In the genomic region with DNA sequence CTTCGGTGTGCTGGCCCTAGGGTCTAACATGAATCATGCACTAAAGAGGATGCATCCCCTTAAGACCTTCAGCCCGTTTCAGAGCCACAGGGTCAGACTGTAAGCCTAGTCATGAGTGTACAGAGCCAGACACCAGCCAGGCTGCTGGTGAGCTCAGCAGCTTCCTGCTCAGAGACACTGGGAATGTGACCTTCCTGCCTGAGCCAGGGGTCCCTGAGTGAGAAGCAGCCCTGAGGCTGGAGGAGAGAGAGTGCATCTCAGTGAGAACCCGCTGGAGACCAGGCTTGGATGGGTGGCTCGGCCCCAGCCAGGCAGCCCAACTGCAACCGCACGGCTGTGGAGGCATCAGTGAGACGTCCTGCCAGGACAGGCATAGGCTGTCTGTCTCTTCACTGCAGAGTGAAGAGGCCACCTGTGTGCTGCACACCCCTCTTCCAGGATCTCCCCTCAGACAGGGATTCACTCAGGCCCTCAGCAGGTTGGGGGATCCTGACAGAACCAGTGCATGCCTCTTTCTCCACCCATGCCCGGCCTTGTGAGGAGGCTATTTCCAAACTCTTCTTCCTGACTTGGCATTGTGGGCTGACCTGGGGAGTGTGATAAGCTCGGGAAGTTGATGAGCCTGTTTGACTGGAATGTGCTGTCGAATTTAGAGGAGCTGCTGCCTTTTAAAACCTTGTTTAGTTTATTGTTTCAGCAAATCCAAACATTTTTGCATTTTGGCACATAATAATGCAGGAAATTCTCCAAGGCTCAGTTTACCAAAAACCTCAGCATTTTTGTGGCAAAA, we compare ENCODE assay signal across 12 cellular contexts. TPM values are rescaled to one million over a fixed set of nuclear protein-coding genes. Genes with fewer than 3 reads are reported as not detected.
DNase-seq lines count a peak whose midpoint lies in the region; ATAC-seq, FAIRE-seq and TF ChIP-seq lines count a peak whose summit lies in the region.
"Not testable (repeated sequence)": the region's sequence is repeated elsewhere in the genome, so short reads cannot be mapped to it uniquely, and the experiment has no call there.
"Had no signal": no experiment of that assay in that cellular context is flagged by ENCODE, and none has a peak within 500 bp of the region (broad histone marks: within the 10 kb centered on the region; RNA-seq: fewer than 3 reads in every experiment).

No MANE protein-coding gene starts in this region.

- not testable (repeated sequence) for H3K27me3 ChIP-seq in astrocyte (ENCODE audit: insufficient read depth, low read length); small intestine (ENCODE audit: control insufficient read depth in 2 of 2, insufficient read depth in 2 of 2, low read length in 2 of 2)

- H4K20me1 ChIP-seq in astrocyte (ENCODE audit: insufficient read depth, low read length) = not testable (repeated sequence)

- not testable (repeated sequence) for H3K4me2 ChIP-seq in astrocyte (ENCODE audit: low read length)

- DNase-seq in A172 (ENCODE audit: low spot score) = peak; percentile 47
- DNase-seq in ELF-1 (ENCODE audit: low read depth, low spot score) = peak; percentile 74
- DNase-seq in M059J (ENCODE audit: low read depth) = peak; percentile 87
- DNase-seq in astrocyte (ENCODE audit: low read depth) = peak; percentile 63
- DNase-seq in iris pigment epithelial cell (ENCODE audit: low read depth) = peak; percentile 78
- peak; percentile 18 for DNase-seq in mesenteric fat pad (ENCODE audit: low spot score)
- peak; percentile 23 for DNase-seq in small intestine

- peaks cover 23% of the 10 kb centered on the region for H3K4me1 Mint-ChIP-seq in astrocyte (ENCODE audit: low read depth, unreplicated experiment)

- H3K4me1 ChIP-seq in astrocyte (ENCODE audit: insufficient read depth, low read length); small intestine (ENCODE audit: control insufficient read depth in 2 of 2, insufficient read depth in 1 of 2, low read depth in 1 of 2, low read length in 1 of 2): not testable (repeated sequence)

- TF ChIP-seq CTCF in astrocyte (IDR thresholded peaks at IDR 0.05; ENCODE audit: insufficient read depth, low read depth, low read length) = not testable (repeated sequence)

- not testable (repeated sequence) for H3K9me3 ChIP-seq in astrocyte (ENCODE audit: insufficient read depth, low read depth, low read length); small intestine (ENCODE audit: control insufficient read depth, low read depth)

- peak overlapping the region; percentile 81 for H3K27ac Mint-ChIP-seq in astrocyte (ENCODE audit: unreplicated experiment)

- H3K27ac ChIP-seq in astrocyte (ENCODE audit: low read depth, low read length); small intestine (ENCODE audit: low read depth in 1 of 2, low read length in 1 of 2): not testable (repeated sequence)

- not testable (repeated sequence) for H2AFZ ChIP-seq in astrocyte (ENCODE audit: low read depth, low read length)

- H3K9me3 Mint-ChIP-seq in astrocyte (ENCODE audit: unreplicated experiment) = not testable (repeated sequence)

- FAIRE-seq in astrocyte (lab: Jason Lieb, UNC); small intestine (lab: Jason Lieb, UNC): not testable (repeated sequence)

- H3K79me2 ChIP-seq in astrocyte (ENCODE audit: insufficient read depth, low read length) = not testable (repeated sequence)

- not testable (repeated sequence) for H3K9ac ChIP-seq in astrocyte (ENCODE audit: low read length)

- not testable (repeated sequence) for H3K36me3 Mint-ChIP-seq in astrocyte (ENCODE audit: low read depth, unreplicated experiment)

- not testable (repeated sequence) for H3K27me3 Mint-ChIP-seq in astrocyte (ENCODE audit: low read depth, unreplicated experiment)

- H3K36me3 ChIP-seq in astrocyte (ENCODE audit: insufficient read depth, low read length); small intestine (ENCODE audit: control insufficient read depth in 2 of 2, insufficient read depth in 2 of 2, low read length in 2 of 2): not testable (repeated sequence)

- H3K4me3 ChIP-seq in astrocyte (ENCODE audit: insufficient read depth, low read depth, low read length); small intestine (ENCODE audit: low read depth in 1 of 2, low read length in 2 of 2): not testable (repeated sequence)

- ATAC-seq in esophagus mucosa = peak; percentile 81

- H3K4me3 Mint-ChIP-seq in astrocyte (ENCODE audit: unreplicated experiment) = not testable (repeated sequence)

- 59 to 71% (median 61%) methylated on average over 10 of the region's 10 CpGs for WGBS in small intestine, 3 donors

RNA-seq across cellular contexts. Expression of gene ANTXRL, which starts 28.5 kb away (rescaled TPM):
- 1.8 TPM in 1 of 2 replicates, not detected in the other for total RNA-seq in A172 (2014; rRNA removed; shearing (Covaris generic))
- 1.6 TPM in 1 of 2 replicates, not detected in the other for total RNA-seq in M059J (2014; rRNA removed; shearing (Covaris generic))
- total RNA-seq in astrocyte (not detected in 2 replicates), esophagus mucosa (not detected), mesenteric fat pad (not detected)
- polyA plus RNA-seq in small intestine = under 1 TPM in 1 of 3 donors, not detected in 2; 0.01 TPM
- total RNA-seq: CD4-positive, alpha-beta T cell; gastrocnemius medialis; Right ventricle myocardium superior; subcutaneous adipose tissue had no signal

Comparison
In these comparisons a context has a peak if more than half of its experiments do, and no peak if none do; other contexts are left out.
1. DNase-seq: peak in every context shown above with its lines; median percentile 87 in M059J; 78 in iris pigment epithelial cell; 74 in ELF-1; 63 in astrocyte; 47 in A172; 23 in small intestine; 18 in mesenteric fat pad.